In the genomic region with DNA sequence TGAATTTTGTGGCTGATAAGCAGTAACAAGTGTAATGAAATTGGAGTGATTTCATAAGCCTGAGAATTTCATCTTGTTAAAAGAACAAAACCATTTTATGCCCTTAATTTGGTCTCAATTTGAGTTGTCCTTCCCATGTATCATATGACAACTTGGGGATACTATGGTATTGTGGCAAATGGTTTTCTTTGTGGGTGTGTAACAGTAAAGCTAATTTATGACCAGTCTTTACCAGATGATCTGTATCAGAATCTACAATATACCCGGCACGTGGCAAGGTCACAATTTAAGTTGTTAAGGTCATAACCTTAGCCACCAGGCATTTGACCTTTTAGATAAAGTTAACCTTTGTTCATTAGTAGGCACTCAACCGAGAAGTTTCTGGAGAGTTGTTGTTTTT, we compare ENCODE assay signal across 27 cellular contexts. TPM values are rescaled to one million over a fixed set of nuclear protein-coding genes. Genes with fewer than 3 reads are reported as not detected.
A peak's percentile ranks its signal among the peaks of the same experiment; 100 is the strongest.
DNase-seq lines count a peak whose midpoint lies in the region; ATAC-seq, FAIRE-seq and TF ChIP-seq lines count a peak whose summit lies in the region.
"Had no signal": no experiment of that assay in that cellular context is flagged by ENCODE, and none has a peak within 500 bp of the region (broad histone marks: within the 10 kb centered on the region; RNA-seq: fewer than 3 reads in every experiment).

No MANE protein-coding gene starts in this region.

- ATAC-seq in Right ventricle myocardium superior (ENCODE audit: poor library complexity) (no peak), HG03439 (IDR thresholded peaks at IDR 0.05; ENCODE audit: unreplicated experiment) (no peak)
- ATAC-seq in activated CD8-positive, alpha-beta T cell treated with anti-CD3 and anti-CD28 coated beads, Interleukin-2, amount 10 ng/mL, durations not matched to agents 7 days and 5 days, result no peak
- ATAC-seq: A549; activated naive CD4-positive, alpha-beta T cell treated with anti-CD3 and anti-CD28 coated beads, Interleukin-2, amount 50 U/mL, for 72 hours; activated T-helper 17 cell treated with anti-CD3 and anti-CD28 coated beads, Interleukin-2, amount 50 U/mL, for 72 hours; natural killer cell treated with Interleukin-12 subunit alpha and Interleukin-12 subunit beta and Interleukin-15 and Interleukin-18, amount 100 ng/mL, for 72 hours; upper lobe of right lung had no signal

- H4K20me1 ChIP-seq in endothelial cell of umbilical vein (replicated peaks; ENCODE audit: control insufficient read depth, extremely low read depth, insufficient read depth, low read length), result peaks cover 2% of the 10 kb centered on the region
- H4K20me1 ChIP-seq in neural progenitor cell (ENCODE audit: low read depth), result no peaks in the 10 kb centered on the region

- H3K36me3 ChIP-seq in left ventricle myocardium inferior (peaks cover 15% of the 10 kb centered on the region), endothelial cell of umbilical vein (ENCODE audit: control insufficient read depth in 2 of 2, extremely low read depth in 1 of 2, insufficient read depth in 2 of 2, low read length in 2 of 2) (peaks cover 3 to 5% of the 10 kb centered on the region in 2 experiments), neural progenitor cell (no peaks in the 10 kb centered on the region), tibial nerve (peaks cover 0 to 16% (median 0%) of the 10 kb centered on the region in 3 donors)

- no peak for TF ChIP-seq CTCF in left ventricle myocardium inferior (IDR thresholded peaks at IDR 0.05; ENCODE audit: borderline replicate concordance)
- TF ChIP-seq CTCF in endothelial cell of umbilical vein (IDR thresholded peaks at IDR 0.05; ENCODE audit: extremely low read depth in 1 of 2, insufficient read depth in 1 of 2, low read depth in 1 of 2, low read length in 2 of 2), result no peak
- TF ChIP-seq CTCF in neural progenitor cell (IDR thresholded peaks at IDR 0.05), result no peak
- no peak for TF ChIP-seq CTCF in tibial nerve (IDR thresholded peaks at IDR 0.05)

- H3K27me3 ChIP-seq in left ventricle myocardium inferior (ENCODE audit: low read depth) (no peaks in the 10 kb centered on the region), endothelial cell of umbilical vein (ENCODE audit: control insufficient read depth in 2 of 2, insufficient read depth in 2 of 2, low read length in 2 of 2) (no peaks in the 10 kb centered on the region), neural progenitor cell (peaks cover 6% of the 10 kb centered on the region), tibial nerve (no peaks in the 10 kb centered on the region)
- H3K27me3 ChIP-seq: SJCRH30, upper lobe of right lung had no signal

- no peaks in the 10 kb centered on the region for H3K9me1 ChIP-seq in endothelial cell of umbilical vein (replicated peaks; ENCODE audit: control insufficient read depth, extremely low read depth, insufficient read depth, low read length)

- 16 to 29% methylated on average over 3 of the region's 3 CpGs for WGBS in tibial nerve, 2 donors

- H3K4me1 ChIP-seq in left ventricle myocardium inferior (peaks cover 99% of the 10 kb centered on the region), endothelial cell of umbilical vein (ENCODE audit: control insufficient read depth, extremely low read depth, insufficient read depth, low read length) (peaks cover 7% of the 10 kb centered on the region), neural progenitor cell (peaks cover 37% of the 10 kb centered on the region), tibial nerve (peaks cover 0 to 92% (median 45%) of the 10 kb centered on the region in 4 donors)
- H3K4me1 ChIP-seq: SJCRH30 had no signal

- H3K4me2 ChIP-seq in endothelial cell of umbilical vein (ENCODE audit: insufficient read depth, low read length) (no peak overlapping the region), neural progenitor cell (no peak overlapping the region)
- H3K4me2 ChIP-seq: A549, smooth muscle cell had no signal

- H3K27ac ChIP-seq in left ventricle myocardium inferior (replicated peaks), result peak overlapping the region; percentile 98
- H3K27ac ChIP-seq in endothelial cell of umbilical vein (ENCODE audit: insufficient read depth, low read depth, low read length), result no peak overlapping the region
- H3K27ac ChIP-seq in neural progenitor cell, result no peak overlapping the region
- H3K27ac ChIP-seq in tibial nerve, result peak overlapping the region in 3 of 4 donors; percentile 51 to 98 (median 78)
- H3K27ac ChIP-seq: A549, SJCRH30, upper lobe of right lung had no signal

- CTCF ChIA-PET in endothelial cell of umbilical vein (lab: Charles Lee), result no interaction called here
- CTCF ChIA-PET in activated CD8-positive, alpha-beta T cell treated with anti-CD3 and anti-CD28 coated beads, Interleukin-2, amount 10 ng/mL, durations not matched to agents 7 days and 5 days (lab: Charles Lee), result no interaction called here

- dilution Hi-C loops in endothelial cell of umbilical vein (cut with MboI; ENCODE audit: extremely low pct_ligation_motif_present, low sequenced_read_pairs), result no loop called here

- H2AFZ ChIP-seq in endothelial cell of umbilical vein (ENCODE audit: low read depth, low read length) (no peak overlapping the region), neural progenitor cell (replicated peaks) (no peak overlapping the region)

- TF ChIP-seq EP300 in tibial nerve (IDR thresholded peaks at IDR 0.05), result no peak

- TF ChIP-seq POLR2A in endothelial cell of umbilical vein (IDR thresholded peaks at IDR 0.05; ENCODE audit: low read depth, low read length) (no peak), tibial nerve (IDR thresholded peaks at IDR 0.05) (no peak)

- no peak for DNase-seq in left ventricle myocardium inferior
- DNase-seq in Right ventricle myocardium superior, result no peak
- DNase-seq in endothelial cell of umbilical vein (ENCODE audit: low read depth, low spot score), result peak; percentile 3
- DNase-seq in neural progenitor cell (ENCODE audit: low spot score), result peak; percentile 46
- DNase-seq in tibial nerve (ENCODE audit: low spot score in 2 of 2), result no peak
- DNase-seq in activated CD8-positive, alpha-beta T cell treated with anti-CD3 and anti-CD28 coated beads, Interleukin-2, amount 10 ng/mL, durations not matched to agents 7 days and 5 days, result no peak
- DNase-seq in NCI-H187 treated with DMSO at 0.1 percent for 48 hours (lab: John Stamatoyannopoulos, UW), result no peak
- DNase-seq: activated CD4-positive, alpha-beta T cell treated with anti-CD3 and anti-CD28 coated beads, Interleukin-2, amount 10 ng/mL, durations not matched to agents 24 days and 14 days; DMS53; endodermal cell; HCEC 1CT; kidney glomerular epithelial cell; NCI-H1694 treated with DMSO at 0.1 percent for 48 hours; NCI-H82; posterior cingulate gyrus; SJCRH30; stimulated activated naive CD4-positive, alpha-beta T cell; upper lobe of right lung had no signal

- peaks cover 2% of the 10 kb centered on the region for H3K9me3 Mint-ChIP-seq in neural progenitor cell
- no peaks in the 10 kb centered on the region for H3K9me3 Mint-ChIP-seq in activated CD8-positive, alpha-beta T cell treated with anti-CD3 and anti-CD28 coated beads, Interleukin-2, amount 10 ng/mL, durations not matched to agents 7 days and 5 days (ENCODE audit: insufficient read depth)
- H3K9me3 Mint-ChIP-seq: activated CD4-positive, alpha-beta T cell treated with anti-CD3 and anti-CD28 coated beads, Interleukin-2, amount 10 ng/mL, durations not matched to agents 24 days and 14 days; activated naive CD4-positive, alpha-beta T cell treated with anti-CD3 and anti-CD28 coated beads, Interleukin-2, amount 50 U/mL, for 72 hours; activated T-helper 17 cell treated with anti-CD3 and anti-CD28 coated beads, Interleukin-2, amount 50 U/mL, for 72 hours; endodermal cell; natural killer cell treated with Interleukin-12 subunit alpha and Interleukin-12 subunit beta and Interleukin-15 and Interleukin-18, amount 100 ng/mL, for 72 hours had no signal

- no peaks in the 10 kb centered on the region for H3K9me3 ChIP-seq in left ventricle myocardium inferior (replicated peaks)
- H3K9me3 ChIP-seq in endothelial cell of umbilical vein (replicated peaks; ENCODE audit: control insufficient read depth, insufficient read depth, low read length), result no peaks in the 10 kb centered on the region
- no peaks in the 10 kb centered on the region for H3K9me3 ChIP-seq in neural progenitor cell (ENCODE audit: low read depth)
- H3K9me3 ChIP-seq in tibial nerve, result no peaks in the 10 kb centered on the region
- H3K9me3 ChIP-seq: A549, SJCRH30, upper lobe of right lung had no signal

- no TSS peak for BruUV-seq in endothelial cell of umbilical vein (replicated peaks; lab: Mats Ljungman, UMichigan)

- peaks cover 50% of the 10 kb centered on the region for H3K27me3 Mint-ChIP-seq in neural progenitor cell (ENCODE audit: insufficient read depth, low read depth)
- peaks cover 16% of the 10 kb centered on the region for H3K27me3 Mint-ChIP-seq in activated CD8-positive, alpha-beta T cell treated with anti-CD3 and anti-CD28 coated beads, Interleukin-2, amount 10 ng/mL, durations not matched to agents 7 days and 5 days (ENCODE audit: low read depth)
- H3K27me3 Mint-ChIP-seq: activated T-helper 17 cell treated with anti-CD3 and anti-CD28 coated beads, Interleukin-2, amount 50 U/mL, for 72 hours had no signal

- H3K4me3 Mint-ChIP-seq in neural progenitor cell, result no peak overlapping the region
- H3K4me3 Mint-ChIP-seq in activated CD8-positive, alpha-beta T cell treated with anti-CD3 and anti-CD28 coated beads, Interleukin-2, amount 10 ng/mL, durations not matched to agents 7 days and 5 days, result no peak overlapping the region
- H3K4me3 Mint-ChIP-seq: activated CD4-positive, alpha-beta T cell treated with anti-CD3 and anti-CD28 coated beads, Interleukin-2, amount 10 ng/mL, durations not matched to agents 24 days and 14 days; activated T-helper 17 cell treated with anti-CD3 and anti-CD28 coated beads, Interleukin-2, amount 50 U/mL, for 72 hours; B cell; endodermal cell; natural killer cell treated with Interleukin-12 subunit alpha and Interleukin-12 subunit beta and Interleukin-15 and Interleukin-18, amount 100 ng/mL, for 72 hours had no signal

- peaks cover 18% of the 10 kb centered on the region for H3K36me3 Mint-ChIP-seq in neural progenitor cell
- no peaks in the 10 kb centered on the region for H3K36me3 Mint-ChIP-seq in activated CD8-positive, alpha-beta T cell treated with anti-CD3 and anti-CD28 coated beads, Interleukin-2, amount 10 ng/mL, durations not matched to agents 7 days and 5 days (ENCODE audit: low read depth)
- H3K36me3 Mint-ChIP-seq: activated naive CD4-positive, alpha-beta T cell treated with anti-CD3 and anti-CD28 coated beads, Interleukin-2, amount 50 U/mL, for 72 hours; natural killer cell treated with Interleukin-12 subunit alpha and Interleukin-12 subunit beta and Interleukin-15 and Interleukin-18, amount 100 ng/mL, for 72 hours had no signal

- H3K79me2 ChIP-seq in endothelial cell of umbilical vein (ENCODE audit: control insufficient read depth, insufficient read depth, low read length), result peaks cover 60% of the 10 kb centered on the region
- no peaks in the 10 kb centered on the region for H3K79me2 ChIP-seq in neural progenitor cell (ENCODE audit: low read depth)

- peaks cover 2% of the 10 kb centered on the region for H3F3A ChIP-seq in neural progenitor cell (ENCODE audit: low read depth)

- intact Hi-C loops in left ventricle myocardium inferior (cut with micrococcal nuclease), result no loop called here
- intact Hi-C loops in Right ventricle myocardium superior (cut with DNase I), result no loop called here
- intact Hi-C loops in endothelial cell of umbilical vein (cut with micrococcal nuclease), result no loop called here

- H3K4me1 Mint-ChIP-seq in neural progenitor cell, result peaks cover 7% of the 10 kb centered on the region
- no peaks in the 10 kb centered on the region for H3K4me1 Mint-ChIP-seq in activated CD8-positive, alpha-beta T cell treated with anti-CD3 and anti-CD28 coated beads, Interleukin-2, amount 10 ng/mL, durations not matched to agents 7 days and 5 days (ENCODE audit: low read depth)
- H3K4me1 Mint-ChIP-seq: activated CD4-positive, alpha-beta T cell treated with anti-CD3 and anti-CD28 coated beads, Interleukin-2, amount 10 ng/mL, durations not matched to agents 24 days and 14 days; activated T-helper 17 cell treated with anti-CD3 and anti-CD28 coated beads, Interleukin-2, amount 50 U/mL, for 72 hours; B cell; endodermal cell had no signal

- POLR2A ChIA-PET in endothelial cell of umbilical vein (lab: Charles Lee), result no interaction called here
- POLR2A ChIA-PET in activated CD8-positive, alpha-beta T cell treated with anti-CD3 and anti-CD28 coated beads, Interleukin-2, amount 10 ng/mL, durations not matched to agents 7 days and 5 days (lab: Charles Lee), result no interaction called here

- H3K27ac Mint-ChIP-seq in neural progenitor cell, result no peak overlapping the region
- no peak overlapping the region for H3K27ac Mint-ChIP-seq in activated CD8-positive, alpha-beta T cell treated with anti-CD3 and anti-CD28 coated beads, Interleukin-2, amount 10 ng/mL, durations not matched to agents 7 days and 5 days
- H3K27ac Mint-ChIP-seq: activated CD4-positive, alpha-beta T cell treated with anti-CD3 and anti-CD28 coated beads, Interleukin-2, amount 10 ng/mL, durations not matched to agents 24 days and 14 days; activated naive CD4-positive, alpha-beta T cell treated with anti-CD3 and anti-CD28 coated beads, Interleukin-2, amount 50 U/mL, for 72 hours; activated T-helper 17 cell treated with anti-CD3 and anti-CD28 coated beads, Interleukin-2, amount 50 U/mL, for 72 hours; B cell; endodermal cell; natural killer cell treated with Interleukin-12 subunit alpha and Interleukin-12 subunit beta and Interleukin-15 and Interleukin-18, amount 100 ng/mL, for 72 hours had no signal

- FAIRE-seq in endothelial cell of umbilical vein (lab: Jason Lieb, UNC), result no peak
- FAIRE-seq: A549, astrocyte, HTR-8/SVneo had no signal

- H3K4me3 ChIP-seq in left ventricle myocardium inferior, result peak overlapping the region; percentile 32
- H3K4me3 ChIP-seq in endothelial cell of umbilical vein (replicated peaks in 1 of 3; ENCODE audit: insufficient read depth in 1 of 3, low read depth in 1 of 3, low read length in 3 of 3), result no peak overlapping the region
- H3K4me3 ChIP-seq in neural progenitor cell, result no peak overlapping the region
- H3K4me3 ChIP-seq in tibial nerve, result no peak overlapping the region
- H3K4me3 ChIP-seq: A549, SJCRH30, smooth muscle cell, upper lobe of right lung had no signal

- H3K9ac ChIP-seq in endothelial cell of umbilical vein (replicated peaks; ENCODE audit: extremely low read depth, insufficient read depth, low read length) (no peak overlapping the region), neural progenitor cell (no peak overlapping the region)

RNA-seq across cellular contexts. Expression of gene NFIA, which starts 9.1 kb away (rescaled TPM):
- total RNA-seq in left ventricle myocardium inferior (90.2 TPM), Right ventricle myocardium superior (89.5 TPM), endothelial cell of umbilical vein (41.3 and 47.0 TPM in 2 replicates), neural progenitor cell (ENCODE audit: low replicate concordance) (1.7 and 5.3 TPM in 2 replicates), tibial nerve (10 to 100 TPM; 71.2 to 81.4 (median 75.7) TPM)
- 25.5 and 31.2 TPM in 2 replicates for polyA plus RNA-seq in endothelial cell of umbilical vein
- polyA plus RNA-seq in endothelial cell of umbilical vein (2011; cell fraction: cytosol; rRNA removed), result 15.5 and 15.8 TPM in 2 replicates
- 23.4 and 25.6 TPM in 2 replicates for polyA plus RNA-seq in endothelial cell of umbilical vein (2011; cell fraction: nucleus; rRNA removed)
- 11.7 and 12.9 TPM in 2 replicates for polyA plus RNA-seq in endothelial cell of umbilical vein (2012)
- 85.6 and 92.4 TPM in 2 replicates for polyA minus RNA-seq in endothelial cell of umbilical vein
- polyA minus RNA-seq in endothelial cell of umbilical vein (2011; cell fraction: cytosol; rRNA and poly(A)+ RNA removed), result 32.8 TPM
- polyA minus RNA-seq in endothelial cell of umbilical vein (2011; cell fraction: nucleus; rRNA and poly(A)+ RNA removed), result 103 and 113 TPM in 2 replicates
- total RNA-seq in activated CD8-positive, alpha-beta T cell treated with anti-CD3 and anti-CD28 coated beads, Interleukin-2, amount 10 ng/mL, durations not matched to agents 7 days and 5 days, result under 1 TPM; 0.66 to 0.78 TPM

Comparison
In these comparisons a context has a peak if more than half of its experiments do, and no peak if none do; other contexts are left out.
1. DNase-seq: peak in endothelial cell of umbilical vein (single experiment) and neural progenitor cell (single experiment); none in left ventricle myocardium inferior (single experiment), Right ventricle myocardium superior (single experiment), tibial nerve (0 of 2), activated CD8-positive, alpha-beta T cell treated with anti-CD3 and anti-CD28 coated beads, Interleukin-2, amount 10 ng/mL, durations not matched to agents 7 days and 5 days (single experiment) and NCI-H187 treated with DMSO at 0.1 percent for 48 hours (single experiment).
2. H3K27ac ChIP-seq: peak in left ventricle myocardium inferior (single experiment) and tibial nerve (3 of 4); none in endothelial cell of umbilical vein (single experiment) and neural progenitor cell (single experiment).